In genomic region chr3:150773616-150774192, GRCh38 we compare ENCODE assay signal across 16 cellular contexts.
"Had no signal": no experiment of that assay in that cellular context is flagged by ENCODE, and none has a peak within 500 bp of the region (broad histone marks: within the 10 kb centered on the region; RNA-seq: fewer than 3 reads in every experiment).

No MANE protein-coding gene starts in this region.

- H3K4me1 ChIP-seq: stomach had no signal

- H3K9me3 Mint-ChIP-seq: activated T-helper 1 cell treated with anti-CD3 and anti-CD28 coated beads, Interleukin-12 subunit alpha, Interleukin-12 subunit beta, Interleukin-2, Interleukin-4 antibody, amounts not matched to agents 30 ng/mL and 10 ng/mL and 1 ng/mL, durations not matched to agents 14 hours and 24 hours and 36 hours; effector memory CD8-positive, alpha-beta T cell; memory B cell; type B pancreatic cell had no signal

- H3K27ac Mint-ChIP-seq: activated naive CD8-positive, alpha-beta T cell; activated T-helper 1 cell treated with anti-CD3 and anti-CD28 coated beads, Interleukin-12 subunit alpha, Interleukin-12 subunit beta, Interleukin-2, Interleukin-4 antibody, amounts not matched to agents 30 ng/mL and 10 ng/mL and 1 ng/mL, durations not matched to agents 14 hours and 24 hours and 36 hours; effector memory CD8-positive, alpha-beta T cell; memory B cell; T-helper 17 cell; type B pancreatic cell had no signal

- H3K4me3 ChIP-seq: skin epidermis, stomach had no signal

- H3K4me1 Mint-ChIP-seq: memory B cell, T-helper 17 cell had no signal

- H3K36me3 ChIP-seq: stomach, WERI-Rb-1 had no signal

- H3K4me3 Mint-ChIP-seq: activated naive CD8-positive, alpha-beta T cell; activated T-helper 1 cell treated with anti-CD3 and anti-CD28 coated beads, Interleukin-12 subunit alpha, Interleukin-12 subunit beta, Interleukin-2, Interleukin-4 antibody, amounts not matched to agents 30 ng/mL and 10 ng/mL and 1 ng/mL, durations not matched to agents 14 hours and 24 hours and 36 hours; effector memory CD8-positive, alpha-beta T cell; memory B cell; T-helper 17 cell; type B pancreatic cell had no signal

- DNase-seq: activated CD4-positive, alpha-beta T cell treated with anti-CD3 and anti-CD28 coated beads for 1 hour; amniotic stem cell; dermis blood vessel endothelial cell; effector memory CD8-positive, alpha-beta T cell; foreskin fibroblast; glutamatergic neuron; hypothalamus; islet precursor cell; stomach; T-helper 17 cell; WERI-Rb-1 had no signal

- H3K36me3 Mint-ChIP-seq: activated naive CD8-positive, alpha-beta T cell; memory B cell; type B pancreatic cell had no signal

- ATAC-seq: effector memory CD8-positive, alpha-beta T cell; T-helper 17 cell had no signal

- H3K9me3 ChIP-seq: stomach had no signal

- H3K27me3 Mint-ChIP-seq: activated naive CD8-positive, alpha-beta T cell; memory B cell; T-helper 17 cell; type B pancreatic cell had no signal

- H3K27me3 ChIP-seq: stomach had no signal

- H3K27ac ChIP-seq: skin epidermis, stomach, WERI-Rb-1 had no signal
